In the genomic region with DNA sequence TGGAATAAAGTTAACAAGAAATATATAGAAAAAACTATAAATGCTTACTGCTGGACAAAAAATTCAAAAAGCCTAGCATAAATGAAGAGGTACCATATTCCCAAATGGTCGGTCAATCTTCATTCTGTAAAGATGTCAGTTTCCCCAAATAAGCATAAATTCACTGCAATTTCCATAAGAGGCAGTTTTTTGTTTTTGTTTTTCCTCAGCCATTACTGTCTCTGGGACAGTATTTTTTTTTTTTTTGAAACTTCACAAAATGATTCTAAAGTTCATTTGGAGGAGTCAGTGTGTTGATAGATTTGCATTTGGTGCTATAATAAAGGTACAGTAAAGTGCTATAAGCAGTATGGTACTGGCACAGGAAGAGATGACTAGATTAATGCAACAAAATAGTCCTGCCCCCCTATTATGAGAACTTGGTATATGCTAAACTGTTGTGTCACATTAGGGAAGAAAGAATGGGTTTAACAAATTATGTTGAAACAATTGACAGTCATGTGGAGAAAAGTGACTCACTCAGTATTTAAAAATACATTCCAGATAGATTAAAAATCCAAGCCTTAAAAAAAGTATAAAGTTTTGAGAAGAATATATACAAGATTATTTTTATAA, we compare ENCODE assay signal across 7 cellular contexts. TPM values are rescaled to one million over a fixed set of nuclear protein-coding genes. Genes with fewer than 3 reads are reported as not detected.
DNase-seq lines count a peak whose midpoint lies in the region; ATAC-seq and TF ChIP-seq lines count a peak whose summit lies in the region.

No MANE protein-coding gene starts in this region.

- no peak for TF ChIP-seq EP300 in stomach (IDR thresholded peaks at IDR 0.05)

- H3K4me3 ChIP-seq in stomach (no peak overlapping the region), endodermal cell (ENCODE audit: low read length) (no peak overlapping the region)

- peaks cover 47% of the 10 kb centered on the region for H3K4me1 Mint-ChIP-seq in endodermal cell

- no peak for TF ChIP-seq POLR2A in stomach (IDR thresholded peaks at IDR 0.05)

- ATAC-seq in foreskin keratinocyte, result no peak
- ATAC-seq in HG03342 (IDR thresholded peaks at IDR 0.05; ENCODE audit: unreplicated experiment), result no peak

- TF ChIP-seq CTCF in foreskin keratinocyte (conservative IDR thresholded peaks at IDR 0.05), result no peak
- TF ChIP-seq CTCF in stomach (IDR thresholded peaks at IDR 0.05), result no peak
- TF ChIP-seq CTCF in endodermal cell (conservative IDR thresholded peaks at IDR 0.05), result no peak

- intact Hi-C loops in stomach (cut with DNase I; ENCODE audit: low total_unique reads), result no loop called here

- peaks cover 19% of the 10 kb centered on the region for H3K36me3 Mint-ChIP-seq in endodermal cell (ENCODE audit: low read depth)

- H3K27ac ChIP-seq in foreskin keratinocyte (peak overlapping the region; percentile 97), stomach (peak overlapping the region in 4 of 5 donors; percentile 99 to 100 (median 100)), endodermal cell (ENCODE audit: low read depth, low read length) (no peak overlapping the region)

- no peaks in the 10 kb centered on the region for H3K27me3 ChIP-seq in foreskin keratinocyte
- H3K27me3 ChIP-seq in stomach, result no peaks in the 10 kb centered on the region
- no peaks in the 10 kb centered on the region for H3K27me3 ChIP-seq in endodermal cell (ENCODE audit: control insufficient read depth, insufficient read depth, low read length, poor library complexity, severe bottlenecking)

- peaks cover 44% of the 10 kb centered on the region for H3K4me1 ChIP-seq in foreskin keratinocyte
- H3K4me1 ChIP-seq in stomach, result peaks cover 68 to 79% (median 75%) of the 10 kb centered on the region in 4 donors
- peaks cover 18% of the 10 kb centered on the region for H3K4me1 ChIP-seq in endodermal cell (ENCODE audit: control insufficient read depth, insufficient read depth, low read length)

- H3K9me3 Mint-ChIP-seq in endodermal cell, result no peaks in the 10 kb centered on the region

- no peak overlapping the region for H3K27ac Mint-ChIP-seq in endodermal cell

- no peak overlapping the region for H3K4me3 Mint-ChIP-seq in endodermal cell

- peaks cover 8 to 14% (median 13%) of the 10 kb centered on the region in 4 donors for H3K36me3 ChIP-seq in stomach
- peaks cover 15% of the 10 kb centered on the region for H3K36me3 ChIP-seq in endodermal cell (ENCODE audit: control insufficient read depth, insufficient read depth, low read length)

- no peak overlapping the region for H3K9ac ChIP-seq in endodermal cell (ENCODE audit: extremely low read depth, low read length, poor library complexity, severe bottlenecking)

- H3K27me3 Mint-ChIP-seq in endodermal cell (ENCODE audit: insufficient read depth), result no peaks in the 10 kb centered on the region

- DNase-seq in HT1080 (ENCODE audit: low read depth) (peak; percentile 81), SW480 (ENCODE audit: low spot score) (peak; percentile 38), foreskin keratinocyte (peak; percentile 81 to 86), stomach (no peak), endodermal cell (no peak), NCI-H526 (lab: John Stamatoyannopoulos, UW) (no peak)

- H3K9me3 ChIP-seq in stomach (no peaks in the 10 kb centered on the region), endodermal cell (ENCODE audit: control insufficient read depth, low read length) (no peaks in the 10 kb centered on the region)

- 95 to 98% (median 97%) methylated on average over 1 of the region's 1 CpG for WGBS in stomach, 5 donors
- 91 to 100% methylated on average over 1 of the region's 1 CpG for WGBS in endodermal cell (ENCODE audit: insufficient coverage in 1 of 2, insufficient read length in 1 of 2), 2 experiments

RNA-seq across cellular contexts. Expression of gene FTH1, which starts 2.5 kb away (rescaled TPM):
- 334 and 1,409 TPM in 2 replicates for total RNA-seq in HT1080 (2014; rRNA removed; shearing (Covaris generic))
- polyA plus RNA-seq in HT1080 (2015; cell fraction: cytosol; rRNA removed), result 1,209 and 1,293 TPM in 2 replicates
- 216 and 230 TPM in 2 replicates for polyA plus RNA-seq in HT1080 (2015; cell fraction: nucleus; rRNA removed)
- total RNA-seq in foreskin keratinocyte (845 and 1,177 TPM in 2 replicates), stomach (1,000 to 10,000 TPM in 4 of 5 donors, 100 to 1,000 TPM in 1; 703 to 2,177 (median 1,757) TPM), endodermal cell (1,000 to 10,000 TPM; 2,226 to 2,809 TPM)
- polyA plus RNA-seq in foreskin keratinocyte (2,804 and 3,960 TPM in 2 replicates), stomach (1,000 to 10,000 TPM; 4,996 to 8,523 (median 5,775) TPM)
- polyA plus RNA-seq in endodermal cell (2013, experiment 1 of 2), result 2,223 TPM
- 2,173 TPM for polyA plus RNA-seq in endodermal cell (2013, experiment 2 of 2)

RNA-seq across cellular contexts. Expression of gene BEST1, which starts 19.8 kb away (rescaled TPM):
- not detected in 2 replicates for total RNA-seq in HT1080 (2014; rRNA removed; shearing (Covaris generic))
- 0.14 and 0.19 TPM in 2 replicates for polyA plus RNA-seq in HT1080 (2015; cell fraction: cytosol; rRNA removed)
- polyA plus RNA-seq in HT1080 (2015; cell fraction: nucleus; rRNA removed), result 1.7 and 2.6 TPM in 2 replicates
- total RNA-seq in foreskin keratinocyte, result 0.07 and 0.10 TPM in 2 replicates
- polyA plus RNA-seq in foreskin keratinocyte, result 0.25 TPM in 2 replicates
- 10 to 100 TPM in 2 of 5 donors, 1 to 10 TPM in 2, not detected in 1; 1.2 to 27.4 (median 6.6) TPM for total RNA-seq in stomach
- polyA plus RNA-seq in stomach, result 1 to 10 TPM; 3.4 to 3.8 (median 3.7) TPM
- under 1 TPM; 0.26 to 0.40 TPM for total RNA-seq in endodermal cell
- 0.82 TPM for polyA plus RNA-seq in endodermal cell (2013, experiment 1 of 2)
- polyA plus RNA-seq in endodermal cell (2013, experiment 2 of 2), result 0.75 TPM

RNA-seq across cellular contexts. Expression of gene RAB3IL1, which starts 52.6 kb away (rescaled TPM):
- 3.1 and 4.8 TPM in 2 replicates for total RNA-seq in HT1080 (2014; rRNA removed; shearing (Covaris generic))
- 2.7 and 3.6 TPM in 2 replicates for polyA plus RNA-seq in HT1080 (2015; cell fraction: cytosol; rRNA removed)
- polyA plus RNA-seq in HT1080 (2015; cell fraction: nucleus; rRNA removed), result 1.4 and 2.4 TPM in 2 replicates
- total RNA-seq in foreskin keratinocyte, result 0.31 and 0.35 TPM in 2 replicates
- polyA plus RNA-seq in foreskin keratinocyte, result 0.52 and 0.55 TPM in 2 replicates
- 10 to 100 TPM in 2 of 5 donors, 1 to 10 TPM in 1, under 1 TPM in 1, not detected in 1; 0.58 to 12.8 (median 7.1) TPM for total RNA-seq in stomach
- polyA plus RNA-seq in stomach, result 10 to 100 TPM in 2 of 3 donors, 1 to 10 TPM in 1; 5.3 to 13.3 (median 11.6) TPM
- 10 to 100 TPM in 1 of 2 donors, 1 to 10 TPM in 1; 9.7 to 14.9 TPM for total RNA-seq in endodermal cell
- polyA plus RNA-seq in endodermal cell (2013, experiment 1 of 2), result 8.2 TPM
- polyA plus RNA-seq in endodermal cell (2013, experiment 2 of 2), result 3.6 TPM

Comparison
In these comparisons a context has a peak if more than half of its experiments do, and no peak if none do; other contexts are left out.
1. DNase-seq: peak in HT1080 (single experiment), SW480 (single experiment) and foreskin keratinocyte (2 of 2); none in stomach (single experiment), endodermal cell (single experiment) and NCI-H526 (0 of 2).